5 cellular contexts compared by ENCODE assay signal in genomic region chr9:86290341-86290740, GRCh38. TPM values are rescaled to one million over a fixed set of nuclear protein-coding genes. Genes with fewer than 3 reads are reported as not detected.
"Had no signal": no experiment of that assay in that cellular context is flagged by ENCODE, and none has a peak within 500 bp of the region (broad histone marks: within the 10 kb centered on the region; RNA-seq: fewer than 3 reads in every experiment).

No MANE protein-coding gene starts in this region.

RNA-seq across cellular contexts. Expression of gene C9orf153, which starts 30.9 kb away (rescaled TPM):
- total RNA-seq: GM23338, H1, H7, HFFc6, HT1080 had no signal
- polyA plus RNA-seq: H1 had no signal
